ENCODE assay signal across 14 cellular contexts in genomic region chr20:43658723-43659419, GRCh38. TPM values are rescaled to one million over a fixed set of nuclear protein-coding genes. Genes with fewer than 3 reads are reported as not detected.
DNase-seq lines count a peak whose midpoint lies in the region; ATAC-seq, FAIRE-seq and TF ChIP-seq lines count a peak whose summit lies in the region.
"Had no signal": no experiment of that assay in that cellular context is flagged by ENCODE, and none has a peak within 500 bp of the region (broad histone marks: within the 10 kb centered on the region; RNA-seq: fewer than 3 reads in every experiment).

No MANE protein-coding gene starts in this region.

- H4K91ac ChIP-seq in H1 (replicated peaks; ENCODE audit: insufficient read length, low read length), result no peak overlapping the region

- H2BK15ac ChIP-seq in H1 (ENCODE audit: low read length), result no peak overlapping the region

- POLR2A ChIA-PET in H1 (lab: Charles Lee; ENCODE audit: partially characterized antibody), result interaction anchor here (0.6 kb wide), 1 partner anchor 298 kb away, joined by 3 read pairs; no protein-coding TSS in a partner anchor

- H4K8ac ChIP-seq in H1 (ENCODE audit: extremely low read depth, insufficient read depth, low read length), result no peak overlapping the region

- H3K4ac ChIP-seq in H1 (replicated peaks; ENCODE audit: insufficient read length, low read depth, low read length), result no peak overlapping the region

- H3K23me2 ChIP-seq in H1 (ENCODE audit: low read depth, low read length), result peaks cover 3% of the 10 kb centered on the region; the same call in 1 of the 2 replicates

- H3K4me1 ChIP-seq in DOHH2 (ENCODE audit: control insufficient read depth, low read length), result peaks cover 24% of the 10 kb centered on the region
- H3K4me1 ChIP-seq in H1 (replicated peaks in 1 of 4; ENCODE audit: control insufficient read depth in 3 of 4, insufficient read depth in 4 of 4, low read length in 3 of 4), result no peaks in the 10 kb centered on the region

- H3K27ac ChIP-seq in DOHH2 (ENCODE audit: low read depth, low read length) (no peak overlapping the region), H1 (ENCODE audit: low read depth, low read length) (no peak overlapping the region)

- no peak overlapping the region for H4K5ac ChIP-seq in H1 (ENCODE audit: insufficient read length, low read depth, low read length)

- peak overlapping the region; percentile 81 for H3K4me2 ChIP-seq in DOHH2 (ENCODE audit: low read length)
- no peak overlapping the region; a peak in 1 of 4 replicates for H3K4me2 ChIP-seq in H1 (ENCODE audit: insufficient read depth in 1 of 2, low read depth in 2 of 2, low read length in 2 of 2)

- no peak overlapping the region for H2BK120ac ChIP-seq in H1 (replicated peaks; ENCODE audit: low read depth, low read length)

- TF ChIP-seq EP300 in H1 (IDR thresholded peaks at IDR 0.05; ENCODE audit: borderline replicate concordance in 1 of 2, low read depth in 2 of 2, low read length in 2 of 2), result no peak

- no peaks in the 10 kb centered on the region for H3K9me2 ChIP-seq in DOHH2 (replicated peaks; ENCODE audit: control insufficient read depth, low read length)

- H2AK5ac ChIP-seq in H1 (ENCODE audit: low read depth, low read length), result no peak overlapping the region

- H2BK5ac ChIP-seq in H1 (ENCODE audit: low read depth, low read length), result no peak overlapping the region

- H3K14ac ChIP-seq in H1 (ENCODE audit: insufficient read length), result no peak overlapping the region

- no peaks in the 10 kb centered on the region for H3F3A ChIP-seq in DOHH2 (ENCODE audit: control insufficient read depth, insufficient read depth)

- H3K4me3 ChIP-seq in AG10803 (ENCODE audit: low read length) (no peak overlapping the region), DOHH2 (ENCODE audit: low read length) (peak overlapping the region; percentile 74), H1 (ENCODE audit: extremely low read depth in 1 of 4, insufficient read depth in 2 of 4, low read depth in 3 of 4, low read length in 4 of 4) (no peak overlapping the region)

- no peak overlapping the region for H2AFZ ChIP-seq in H1 (ENCODE audit: low read length)

- H3K79me2 ChIP-seq in DOHH2 (ENCODE audit: control insufficient read depth, low read length) (peaks cover 14% of the 10 kb centered on the region), H1 (ENCODE audit: control insufficient read depth in 1 of 2, insufficient read depth in 2 of 2, low read length in 2 of 2) (no peaks in the 10 kb centered on the region)

- TF ChIP-seq CTCF in AG10803 (conservative IDR thresholded peaks at IDR 0.05; ENCODE audit: low read length) (0 out of 2 replicates have a peak, but pooled peaks have one; percentile 10), DOHH2 (IDR thresholded peaks at IDR 0.05; ENCODE audit: low read depth, low read length, poor library complexity, severe bottlenecking) (no peak), H1 (IDR thresholded peaks at IDR 0.05; ENCODE audit: control extremely low read depth in 1 of 3, insufficient read depth in 1 of 3, low read depth in 1 of 3, low read length in 3 of 3) (peak in 2 of 3 experiments; percentile 9 to 24; a peak in 2 of 4 replicates), GM13976 (IDR thresholded peaks at IDR 0.05; ENCODE audit: borderline replicate concordance, control extremely low read depth, extremely low read depth, insufficient read depth, missing control alignments) (no peak)

- no peak for ATAC-seq in HG02981 (IDR thresholded peaks at IDR 0.05; ENCODE audit: unreplicated experiment)
- ATAC-seq: left ventricle myocardium superior had no signal

- no peaks in the 10 kb centered on the region for H3K36me3 ChIP-seq in DOHH2 (ENCODE audit: control insufficient read depth, low read length)
- no peaks in the 10 kb centered on the region for H3K36me3 ChIP-seq in H1 (ENCODE audit: control insufficient read depth in 2 of 4, insufficient read depth in 4 of 4, low read length in 3 of 4)

- H3K27me3 ChIP-seq in DOHH2 (ENCODE audit: control insufficient read depth, low read length) (no peaks in the 10 kb centered on the region), H1 (replicated peaks in 1 of 4; ENCODE audit: control insufficient read depth in 3 of 4, extremely low read depth in 1 of 4, insufficient read depth in 3 of 4, low read length in 3 of 4) (no peaks in the 10 kb centered on the region)

- CTCF ChIA-PET in H1 (lab: Charles Lee; ENCODE audit: partially characterized antibody), result interaction anchor here (0.6 to 1.0 kb wide), 4 partner anchors 9 to 177 kb away, joined by 3 to 4 read pairs (median 3); no protein-coding TSS in a partner anchor

- H3K9ac ChIP-seq in H1 (replicated peaks in 1 of 4; ENCODE audit: extremely low read depth in 1 of 4, low read depth in 3 of 4, low read length in 3 of 4), result no peak overlapping the region

- no peak for TF ChIP-seq RAD21 in H1 (IDR thresholded peaks at IDR 0.05 in 1 of 2, conservative IDR thresholded peaks at IDR 0.05 in 1 of 2; ENCODE audit: low read depth in 2 of 2, low read length in 2 of 2)

- H3K18ac ChIP-seq in H1 (ENCODE audit: extremely low read depth, low read length), result no peak overlapping the region

- no peak for DNase-seq in AG10803 (ENCODE audit: low read depth)
- peak; percentile 19 for DNase-seq in OCI-M1 (lab: John Stamatoyannopoulos, UW)
- DNase-seq in H1 (ENCODE audit: low read depth in 1 of 2, low spot score in 2 of 2), result no peak
- no peak for DNase-seq in GM13976 (ENCODE audit: low spot score)
- no peak for DNase-seq in amniotic stem cell (lab: John Stamatoyannopoulos, UW)
- DNase-seq in SKM-1 (lab: John Stamatoyannopoulos, UW; ENCODE audit: unreplicated experiment), result no peak
- DNase-seq: activated gamma-delta T cell; left ventricle myocardium superior; NCI-H2107; nephron progenitor cell; NK-92 treated with Interleukin-12 subunit alpha and Interleukin-12 subunit beta, amount 100 ng/mL, for 24 hours; substantia nigra had no signal

- H3K23ac ChIP-seq in H1 (ENCODE audit: insufficient read length), result no peak overlapping the region

- in situ Hi-C loops in GM13976 (cut with MboI; ENCODE audit: low sequenced_read_pairs, unreplicated experiment), result no loop called here

- H4K20me1 ChIP-seq in DOHH2 (ENCODE audit: control insufficient read depth, insufficient read depth, low read depth, low read length), result no peaks in the 10 kb centered on the region
- no peaks in the 10 kb centered on the region for H4K20me1 ChIP-seq in H1 (replicated peaks in 1 of 2; ENCODE audit: control insufficient read depth in 1 of 2, insufficient read depth in 2 of 2, low read length in 2 of 2)

- TF ChIP-seq POLR2A in H1 (IDR thresholded peaks at IDR 0.05; ENCODE audit: control extremely low read depth in 1 of 2, low read depth in 2 of 2, low read length in 2 of 2), result no peak

- no peak overlapping the region for H2BK12ac ChIP-seq in H1 (ENCODE audit: low read depth, low read length)

- WGBS in H1 (ENCODE audit: extremely low coverage in 1 of 2, insufficient coverage in 1 of 2, insufficient read length in 1 of 2, insufficient replicate concordance in 2 of 2, low coverage in 1 of 2, low lambda C conversion rate in 2 of 2, missing lambda C conversion rate in 1 of 2), 2 experiments, result 76% methylated on average over 6 of the region's 6 CpGs; no CpG with 5 or more reads in 1 of the 2 experiments

- no peaks in the 10 kb centered on the region; the same call in 1 of the 2 replicates for H3K79me1 ChIP-seq in H1 (ENCODE audit: low read depth, low read length)

- H3K9me3 ChIP-seq in DOHH2 (ENCODE audit: control insufficient read depth, insufficient read depth, low read length) (no peaks in the 10 kb centered on the region), H1 (ENCODE audit: insufficient read depth in 2 of 2, low read depth in 1 of 2, low read length in 1 of 2) (no peaks in the 10 kb centered on the region)

- no peak overlapping the region for H2BK20ac ChIP-seq in H1 (ENCODE audit: low read length)

- no peak overlapping the region for H3K56ac ChIP-seq in H1 (replicated peaks; ENCODE audit: insufficient read length, low read depth, low read length)

- FAIRE-seq in H1 (lab: Jason Lieb, UNC), result no peak

TF ChIP-seq in H1, 55 proteins besides CTCF, POLR2A, EP300 and RAD21:
- TF ChIP-seq PHF8 (conservative IDR thresholded peaks at IDR 0.05; ENCODE audit: low read depth, low read length), result no peak
- TF ChIP-seq CEBPB (IDR thresholded peaks at IDR 0.05; ENCODE audit: low read depth, low read length), result no peak
- TF ChIP-seq EZH2 (IDR thresholded peaks at IDR 0.05; ENCODE audit: low read depth, low read length, severe bottlenecking), result no peak

RNA-seq across cellular contexts. Expression of gene MYBL2, which starts 8.0 kb away (rescaled TPM):
- total RNA-seq in H1 (2021; fragmentation: NEBNext Ultra II Directional; extraction: Animal tissue kit (Norgen Biotek cat#: 25700)), result 207 and 208 TPM in 2 replicates
- polyA plus RNA-seq in H1 (2011; rRNA removed), result 75.3 and 95.5 TPM in 2 replicates
- 55.9 TPM for polyA plus RNA-seq in H1 (2011; cell fraction: cytosol; rRNA removed)
- polyA plus RNA-seq in H1 (2011; cell fraction: nucleus; rRNA removed), result 81.3 TPM
- 129 to 197 TPM (median 194 TPM) in 4 replicates for polyA plus RNA-seq in H1 (2012, experiment 1 of 2)
- polyA plus RNA-seq in H1 (2012, experiment 2 of 2), result 204 TPM
- 137 TPM for polyA plus RNA-seq in H1 (2013, experiment 1 of 2)
- 139 TPM for polyA plus RNA-seq in H1 (2013, experiment 2 of 2)
- polyA minus RNA-seq in H1 (2011; rRNA and poly(A)+ RNA removed), result 65.2 and 67.6 TPM in 2 replicates
- polyA minus RNA-seq in H1 (2011; cell fraction: cytosol; rRNA and poly(A)+ RNA removed), result 78.1 TPM
- polyA minus RNA-seq in H1 (2011; cell fraction: nucleus; rRNA and poly(A)+ RNA removed), result 41.5 TPM

Comparison
In these comparisons a context has a peak if more than half of its experiments do, and no peak if none do; other contexts are left out.
1. CTCF ChIP-seq: peak in AG10803 (single experiment) and H1 (2 of 3); none in DOHH2 (single experiment) and GM13976 (single experiment).